Comparison of ENCODE assay signal across 1 cellular context in genomic region chr17:64975318-64976087, GRCh38.
TF ChIP-seq lines count a peak whose summit lies in the region.

No MANE protein-coding gene starts in this region.

TF ChIP-seq in HCT116, 20 proteins besides CTCF, POLR2A, EP300 and RAD21 (continued from another document):
- TF ChIP-seq REST (IDR thresholded peaks at IDR 0.05; ENCODE audit: low read depth), result no peak
- TF ChIP-seq ATF3 (IDR thresholded peaks at IDR 0.05), result no peak
- TF ChIP-seq ZFX (IDR thresholded peaks at IDR 0.05), result peak; percentile 95
- TF ChIP-seq SIN3A (IDR thresholded peaks at IDR 0.05; ENCODE audit: low read depth), result peak; percentile 92
- TF ChIP-seq SP1 (IDR thresholded peaks at IDR 0.05; ENCODE audit: low read depth), result peak; percentile 89
- TF ChIP-seq JUND (IDR thresholded peaks at IDR 0.05), result no peak
- TF ChIP-seq SRF (IDR thresholded peaks at IDR 0.05; ENCODE audit: low read depth), result no peak
- peak; percentile 97 for TF ChIP-seq EGR1 (IDR thresholded peaks at IDR 0.05; ENCODE audit: low read depth)
- TF ChIP-seq EZH2phosphoT487 (IDR thresholded peaks at IDR 0.05; ENCODE audit: borderline replicate concordance), result no peak
- no peak for TF ChIP-seq FOSL1 (IDR thresholded peaks at IDR 0.05; ENCODE audit: low read depth)
- TF ChIP-seq EZH2 (IDR thresholded peaks at IDR 0.05), result no peak
